Comparison of ENCODE assay signal across 15 cellular contexts in genomic region chr3:50637945-50638344, GRCh38. TPM values are rescaled to one million over a fixed set of nuclear protein-coding genes. Genes with fewer than 3 reads are reported as not detected.
A peak's percentile ranks its signal among the peaks of the same experiment; 100 is the strongest.
DNase-seq lines count a peak whose midpoint lies in the region; ATAC-seq and TF ChIP-seq lines count a peak whose summit lies in the region.
"Had no signal": no experiment of that assay in that cellular context is flagged by ENCODE, and none has a peak within 500 bp of the region (broad histone marks: within the 10 kb centered on the region; RNA-seq: fewer than 3 reads in every experiment).

No MANE protein-coding gene starts in this region.

- H3K4me1 Mint-ChIP-seq in activated T-cell treated with anti-CD3 and anti-CD28 coated beads, Interleukin-2, amount 50 U/mL, for 24 hours (ENCODE audit: low read depth), result peaks cover 70% of the 10 kb centered on the region
- H3K4me1 Mint-ChIP-seq in activated T-cell treated with anti-CD3 and anti-CD28 coated beads, Interleukin-2, amount 50 U/mL, for 4 hours (ENCODE audit: low read depth), result peaks cover 41% of the 10 kb centered on the region
- H3K4me1 Mint-ChIP-seq in T-helper 17 cell, result peaks cover 40% of the 10 kb centered on the region

- no peaks in the 10 kb centered on the region for H3K27me3 Mint-ChIP-seq in activated T-cell treated with anti-CD3 and anti-CD28 coated beads, Interleukin-2, amount 50 U/mL, for 24 hours
- no peaks in the 10 kb centered on the region for H3K27me3 Mint-ChIP-seq in activated T-cell treated with anti-CD3 and anti-CD28 coated beads, Interleukin-2, amount 50 U/mL, for 4 hours (ENCODE audit: low read depth)
- H3K27me3 Mint-ChIP-seq in T-helper 17 cell, result no peaks in the 10 kb centered on the region

- no peak for TF ChIP-seq POLR2A in gastrocnemius medialis (IDR thresholded peaks at IDR 0.05)

- ATAC-seq in activated T-cell treated with anti-CD3 and anti-CD28 coated beads, Interleukin-2, amount 50 U/mL, for 4 hours, result no peak
- no peak for ATAC-seq in T-helper 17 cell
- no peak for ATAC-seq in gastrocnemius medialis
- no peak for ATAC-seq in HG03432 (IDR thresholded peaks at IDR 0.05; ENCODE audit: unreplicated experiment)
- ATAC-seq: left lobe of liver had no signal

- H3K4me3 Mint-ChIP-seq in activated T-cell treated with anti-CD3 and anti-CD28 coated beads, Interleukin-2, amount 50 U/mL, for 24 hours, result no peak overlapping the region
- no peak overlapping the region for H3K4me3 Mint-ChIP-seq in activated T-cell treated with anti-CD3 and anti-CD28 coated beads, Interleukin-2, amount 50 U/mL, for 4 hours
- no peak overlapping the region for H3K4me3 Mint-ChIP-seq in T-helper 17 cell

- no peak overlapping the region for H3K4me3 ChIP-seq in gastrocnemius medialis

- no peaks in the 10 kb centered on the region for H3K27me3 ChIP-seq in gastrocnemius medialis

- peak overlapping the region; percentile 88 for H3K27ac Mint-ChIP-seq in activated T-cell treated with anti-CD3 and anti-CD28 coated beads, Interleukin-2, amount 50 U/mL, for 24 hours
- H3K27ac Mint-ChIP-seq in T-helper 17 cell, result peak overlapping the region; percentile 95

- in situ Hi-C loops in gastrocnemius medialis (cut with MboI; ENCODE audit: low sequenced_read_pairs in 4 of 4), result no loop called here

- peaks cover 88% of the 10 kb centered on the region for H3K36me3 Mint-ChIP-seq in activated T-cell treated with anti-CD3 and anti-CD28 coated beads, Interleukin-2, amount 50 U/mL, for 24 hours (ENCODE audit: low read depth)
- peaks cover 16% of the 10 kb centered on the region for H3K36me3 Mint-ChIP-seq in activated T-cell treated with anti-CD3 and anti-CD28 coated beads, Interleukin-2, amount 50 U/mL, for 4 hours (ENCODE audit: insufficient read depth)
- H3K36me3 Mint-ChIP-seq in T-helper 17 cell (ENCODE audit: low read depth), result peaks cover 7% of the 10 kb centered on the region

- peaks cover 29 to 40% of the 10 kb centered on the region in 2 donors for H3K4me1 ChIP-seq in gastrocnemius medialis

- no peak for DNase-seq in activated T-cell treated with anti-CD3 and anti-CD28 coated beads, Interleukin-2, amount 50 U/mL, for 24 hours
- DNase-seq in activated T-cell treated with anti-CD3 and anti-CD28 coated beads, Interleukin-2, amount 50 U/mL, for 4 hours, result no peak
- DNase-seq in T-helper 17 cell, result no peak
- no peak for DNase-seq in epithelial cell of prostate (ENCODE audit: low read depth, low spot score)
- DNase-seq in gastrocnemius medialis, result no peak
- no peak for DNase-seq in COR-L47 (lab: John Stamatoyannopoulos, UW)
- DNase-seq in MV-4-11 (lab: John Stamatoyannopoulos, UW), result no peak
- DNase-seq: ACHN, amniotic stem cell, NCI-H2029, NCI-H510A treated with DMSO at 0.1 percent for 48 hours, posterior cingulate gyrus had no signal

- intact Hi-C loops in gastrocnemius medialis (cut with DNase I; ENCODE audit: low total_unique reads), result no loop called here

- peaks cover 0 to 33% of the 10 kb centered on the region in 2 donors for H3K36me3 ChIP-seq in gastrocnemius medialis

- no peaks in the 10 kb centered on the region for H3K9me3 Mint-ChIP-seq in activated T-cell treated with anti-CD3 and anti-CD28 coated beads, Interleukin-2, amount 50 U/mL, for 24 hours
- no peaks in the 10 kb centered on the region for H3K9me3 Mint-ChIP-seq in activated T-cell treated with anti-CD3 and anti-CD28 coated beads, Interleukin-2, amount 50 U/mL, for 4 hours

- no peak for TF ChIP-seq CTCF in gastrocnemius medialis (IDR thresholded peaks at IDR 0.05 in 4 of 5, conservative IDR thresholded peaks at IDR 0.05 in 1 of 5)

- peak overlapping the region; percentile 37 for H3K27ac ChIP-seq in epithelial cell of prostate
- peak overlapping the region; percentile 40 to 68 (median 52) for H3K27ac ChIP-seq in gastrocnemius medialis
- H3K27ac ChIP-seq: VCaP had no signal

- H3K9me3 ChIP-seq in T-helper 17 cell (ENCODE audit: control insufficient read depth, low read length, poor library complexity, severe bottlenecking) (no peaks in the 10 kb centered on the region), gastrocnemius medialis (no peaks in the 10 kb centered on the region)

RNA-seq across cellular contexts. Expression of gene MAPKAPK3, which starts 21.0 kb away (rescaled TPM):
- 100 to 1,000 TPM; 174 to 225 (median 210) TPM for total RNA-seq in activated T-cell treated with anti-CD3 and anti-CD28 coated beads, Interleukin-2, amount 50 U/mL, for 4 hours
- 10 to 100 TPM; 44.7 to 49.2 TPM for total RNA-seq in T-helper 17 cell
- 100 to 1,000 TPM; 235 to 466 (median 387) TPM for total RNA-seq in gastrocnemius medialis

RNA-seq across cellular contexts. Expression of gene CISH, which starts 26.4 kb away (rescaled TPM):
- total RNA-seq in activated T-cell treated with anti-CD3 and anti-CD28 coated beads, Interleukin-2, amount 50 U/mL, for 4 hours, result 100 to 1,000 TPM; 223 to 268 (median 229) TPM
- 10 to 100 TPM; 28.3 to 63.4 TPM for total RNA-seq in T-helper 17 cell
- 10 to 100 TPM in 2 of 4 donors, 1 to 10 TPM in 2; 3.3 to 50.5 (median 20.3) TPM for total RNA-seq in gastrocnemius medialis

RNA-seq across cellular contexts. Expression of gene DOCK3, which starts 36.8 kb away (rescaled TPM):
- 1 to 10 TPM; 1.2 to 1.7 (median 1.5) TPM for total RNA-seq in activated T-cell treated with anti-CD3 and anti-CD28 coated beads, Interleukin-2, amount 50 U/mL, for 4 hours
- total RNA-seq in T-helper 17 cell, result 1 to 10 TPM; 1.9 to 3.2 TPM
- 1 to 10 TPM in 1 of 4 donors, under 1 TPM in 3; 0.61 to 3.1 (median 0.73) TPM for total RNA-seq in gastrocnemius medialis
- total RNA-seq: left lobe of liver had no signal
